1 cellular context compared by ENCODE assay signal in the genomic region with DNA sequence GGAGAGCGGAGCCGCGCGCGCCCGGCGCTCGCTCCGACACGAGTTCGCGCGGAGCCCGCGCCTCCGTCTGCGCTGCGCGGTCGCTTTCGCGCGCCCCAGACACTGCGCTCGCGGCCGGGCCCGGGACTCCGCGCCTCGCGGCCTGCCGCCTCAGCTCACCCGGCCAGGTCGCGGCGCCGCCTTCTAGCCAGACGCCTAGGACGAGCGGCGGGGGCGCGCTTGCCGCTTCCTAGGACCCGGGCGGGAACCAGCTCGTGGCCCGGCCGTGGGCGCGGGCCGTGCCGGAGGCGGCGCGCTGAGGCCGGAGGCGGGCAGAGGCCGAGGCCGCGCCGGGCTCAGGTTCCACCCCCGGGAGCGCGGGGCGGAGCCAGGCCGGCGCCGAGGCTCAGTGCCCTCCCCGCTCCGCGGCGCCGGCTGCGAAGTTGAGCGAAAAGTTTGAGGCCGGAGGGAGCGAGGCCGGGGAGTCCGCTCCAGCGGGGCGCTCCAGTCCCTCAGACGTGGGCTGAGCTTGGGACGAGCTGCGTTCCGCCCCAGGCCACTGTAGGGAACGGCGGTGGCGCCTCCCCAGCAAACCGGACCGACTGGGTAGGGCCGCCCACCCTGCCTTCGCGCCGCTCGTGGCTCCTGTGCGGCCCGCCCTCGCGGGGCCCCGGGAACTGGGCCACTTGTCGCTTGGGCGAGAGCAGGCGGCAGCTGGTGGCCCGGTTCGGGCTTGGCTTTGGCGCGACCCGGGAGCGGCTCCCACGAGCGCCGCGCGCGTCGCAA.
A peak's percentile ranks its signal among the peaks of the same experiment; 100 is the strongest.
TF ChIP-seq lines count a peak whose summit lies in the region.

Gene SPHK1, plus strand, starts transcription at position 388 of the 765 bp plus-strand sequence. CDS start 1,036 bp downstream, outside the sequence.

TF ChIP-seq in HepG2, 621 proteins besides CTCF, POLR2A, EP300 and RAD21 (continued from another document and continues in another):
- 0 out of 2 replicates have a peak, but pooled peaks have one; percentile 25 for TF ChIP-seq SMYD3 (CRISPR knock-in tag; IDR thresholded peaks at IDR 0.05)
- 0 out of 2 replicates have a peak, but pooled peaks have one; percentile 19 for TF ChIP-seq NAIF1 (CRISPR knock-in tag; IDR thresholded peaks at IDR 0.05; ENCODE audit: borderline replicate concordance)
- TF ChIP-seq SRSF4 (IDR thresholded peaks at IDR 0.05; ENCODE audit: low read depth, low read length, poor library complexity, severe bottlenecking) = peak; percentile 49
- peak; percentile 78 for TF ChIP-seq UBTF (CRISPR knock-in tag; IDR thresholded peaks at IDR 0.05)
- peak; percentile 62 for TF ChIP-seq SAP130 (CRISPR knock-in tag; IDR thresholded peaks at IDR 0.05; ENCODE audit: low read depth)
- TF ChIP-seq MED1 (CRISPR knock-in tag; IDR thresholded peaks at IDR 0.05) = peak; percentile 34; the same call in 1 of the 2 replicates
- TF ChIP-seq POLR2AphosphoS5 (IDR thresholded peaks at IDR 0.05; ENCODE audit: low read depth, low read length) = peak; percentile 74
- TF ChIP-seq ZNF773 (CRISPR knock-in tag; IDR thresholded peaks at IDR 0.05; ENCODE audit: borderline replicate concordance) = peak; percentile 85; the same call in 1 of the 2 replicates
- peak; percentile 17; the same call in 1 of the 2 replicates for TF ChIP-seq CSRNP1 (CRISPR knock-in tag; IDR thresholded peaks at IDR 0.05)
- TF ChIP-seq ZNF841 (CRISPR knock-in tag; IDR thresholded peaks at IDR 0.05; ENCODE audit: borderline replicate concordance) = peak; percentile 80; the same call in 1 of the 2 replicates
- TF ChIP-seq FOXA3 (CRISPR knock-in tag; IDR thresholded peaks at IDR 0.05) = 0 out of 2 replicates have a peak, but pooled peaks have one; percentile 34
- peak; percentile 29; the same call in 1 of the 2 replicates for TF ChIP-seq ZNF33B (CRISPR knock-in tag; IDR thresholded peaks at IDR 0.05)
- TF ChIP-seq, protein P1, sequence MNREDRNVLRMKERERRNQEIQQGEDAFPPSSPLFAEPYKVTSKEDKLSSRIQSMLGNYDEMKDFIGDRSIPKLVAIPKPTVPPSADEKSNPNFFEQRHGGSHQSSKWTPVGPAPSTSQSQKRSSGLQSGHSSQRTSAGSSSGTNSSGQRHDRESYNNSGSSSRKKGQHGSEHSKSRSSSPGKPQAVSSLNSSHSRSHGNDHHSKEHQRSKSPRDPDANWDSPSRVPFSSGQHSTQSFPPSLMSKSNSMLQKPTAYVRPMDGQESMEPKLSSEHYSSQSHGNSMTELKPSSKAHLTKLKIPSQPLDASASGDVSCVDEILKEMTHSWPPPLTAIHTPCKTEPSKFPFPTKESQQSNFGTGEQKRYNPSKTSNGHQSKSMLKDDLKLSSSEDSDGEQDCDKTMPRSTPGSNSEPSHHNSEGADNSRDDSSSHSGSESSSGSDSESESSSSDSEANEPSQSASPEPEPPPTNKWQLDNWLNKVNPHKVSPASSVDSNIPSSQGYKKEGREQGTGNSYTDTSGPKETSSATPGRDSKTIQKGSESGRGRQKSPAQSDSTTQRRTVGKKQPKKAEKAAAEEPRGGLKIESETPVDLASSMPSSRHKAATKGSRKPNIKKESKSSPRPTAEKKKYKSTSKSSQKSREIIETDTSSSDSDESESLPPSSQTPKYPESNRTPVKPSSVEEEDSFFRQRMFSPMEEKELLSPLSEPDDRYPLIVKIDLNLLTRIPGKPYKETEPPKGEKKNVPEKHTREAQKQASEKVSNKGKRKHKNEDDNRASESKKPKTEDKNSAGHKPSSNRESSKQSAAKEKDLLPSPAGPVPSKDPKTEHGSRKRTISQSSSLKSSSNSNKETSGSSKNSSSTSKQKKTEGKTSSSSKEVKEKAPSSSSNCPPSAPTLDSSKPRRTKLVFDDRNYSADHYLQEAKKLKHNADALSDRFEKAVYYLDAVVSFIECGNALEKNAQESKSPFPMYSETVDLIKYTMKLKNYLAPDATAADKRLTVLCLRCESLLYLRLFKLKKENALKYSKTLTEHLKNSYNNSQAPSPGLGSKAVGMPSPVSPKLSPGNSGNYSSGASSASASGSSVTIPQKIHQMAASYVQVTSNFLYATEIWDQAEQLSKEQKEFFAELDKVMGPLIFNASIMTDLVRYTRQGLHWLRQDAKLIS (CRISPR knock-in tag; IDR thresholded peaks at IDR 0.05) = peak; percentile 65; the same call in 1 of the 2 replicates
- TF ChIP-seq CBFB (CRISPR knock-in tag; IDR thresholded peaks at IDR 0.05) = 0 out of 2 replicates have a peak, but pooled peaks have one; percentile 18
- peak; percentile 45; the same call in 1 of the 2 replicates for TF ChIP-seq MAZ (IDR thresholded peaks at IDR 0.05; ENCODE audit: borderline replicate concordance, low read depth, low read length)
- peak; percentile 60 for TF ChIP-seq MAZ (CRISPR knock-in tag; IDR thresholded peaks at IDR 0.05; ENCODE audit: low read depth)
- TF ChIP-seq SIN3A (IDR thresholded peaks at IDR 0.05; ENCODE audit: borderline replicate concordance, low read depth, low read length) = 0 out of 2 replicates have a peak, but pooled peaks have one; percentile 67
- TF ChIP-seq, protein P2, sequence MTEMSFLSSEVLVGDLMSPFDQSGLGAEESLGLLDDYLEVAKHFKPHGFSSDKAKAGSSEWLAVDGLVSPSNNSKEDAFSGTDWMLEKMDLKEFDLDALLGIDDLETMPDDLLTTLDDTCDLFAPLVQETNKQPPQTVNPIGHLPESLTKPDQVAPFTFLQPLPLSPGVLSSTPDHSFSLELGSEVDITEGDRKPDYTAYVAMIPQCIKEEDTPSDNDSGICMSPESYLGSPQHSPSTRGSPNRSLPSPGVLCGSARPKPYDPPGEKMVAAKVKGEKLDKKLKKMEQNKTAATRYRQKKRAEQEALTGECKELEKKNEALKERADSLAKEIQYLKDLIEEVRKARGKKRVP (CRISPR knock-in tag; IDR thresholded peaks at IDR 0.05) = peak in 1 of 2 experiments; percentile 37; a peak in 1 of 4 replicates
- no peak for TF ChIP-seq CHD4 (IDR thresholded peaks at IDR 0.05; ENCODE audit: borderline replicate concordance, low read length)
- peak; percentile 49 for TF ChIP-seq GABPB1 (CRISPR knock-in tag; IDR thresholded peaks at IDR 0.05)
- TF ChIP-seq, protein P3, sequence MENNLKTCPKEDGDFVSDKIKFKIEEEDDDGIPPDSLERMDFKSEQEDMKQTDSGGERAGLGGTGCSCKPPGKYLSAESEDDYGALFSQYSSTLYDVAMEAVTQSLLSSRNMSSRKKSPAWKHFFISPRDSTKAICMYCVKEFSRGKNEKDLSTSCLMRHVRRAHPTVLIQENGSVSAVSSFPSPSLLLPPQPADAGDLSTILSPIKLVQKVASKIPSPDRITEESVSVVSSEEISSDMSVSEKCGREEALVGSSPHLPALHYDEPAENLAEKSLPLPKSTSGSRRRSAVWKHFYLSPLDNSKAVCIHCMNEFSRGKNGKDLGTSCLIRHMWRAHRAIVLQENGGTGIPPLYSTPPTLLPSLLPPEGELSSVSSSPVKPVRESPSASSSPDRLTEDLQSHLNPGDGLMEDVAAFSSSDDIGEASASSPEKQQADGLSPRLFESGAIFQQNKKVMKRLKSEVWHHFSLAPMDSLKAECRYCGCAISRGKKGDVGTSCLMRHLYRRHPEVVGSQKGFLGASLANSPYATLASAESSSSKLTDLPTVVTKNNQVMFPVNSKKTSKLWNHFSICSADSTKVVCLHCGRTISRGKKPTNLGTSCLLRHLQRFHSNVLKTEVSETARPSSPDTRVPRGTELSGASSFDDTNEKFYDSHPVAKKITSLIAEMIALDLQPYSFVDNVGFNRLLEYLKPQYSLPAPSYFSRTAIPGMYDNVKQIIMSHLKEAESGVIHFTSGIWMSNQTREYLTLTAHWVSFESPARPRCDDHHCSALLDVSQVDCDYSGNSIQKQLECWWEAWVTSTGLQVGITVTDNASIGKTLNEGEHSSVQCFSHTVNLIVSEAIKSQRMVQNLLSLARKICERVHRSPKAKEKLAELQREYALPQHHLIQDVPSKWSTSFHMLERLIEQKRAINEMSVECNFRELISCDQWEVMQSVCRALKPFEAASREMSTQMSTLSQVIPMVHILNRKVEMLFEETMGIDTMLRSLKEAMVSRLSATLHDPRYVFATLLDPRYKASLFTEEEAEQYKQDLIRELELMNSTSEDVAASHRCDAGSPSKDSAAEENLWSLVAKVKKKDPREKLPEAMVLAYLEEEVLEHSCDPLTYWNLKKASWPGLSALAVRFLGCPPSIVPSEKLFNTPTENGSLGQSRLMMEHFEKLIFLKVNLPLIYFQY (CRISPR knock-in tag; IDR thresholded peaks at IDR 0.05; ENCODE audit: borderline replicate concordance) = peak; percentile 21; the same call in 1 of the 2 replicates
- peak; percentile 66; the same call in 1 of the 2 replicates for TF ChIP-seq SNAI1 (CRISPR knock-in tag; IDR thresholded peaks at IDR 0.05; ENCODE audit: borderline replicate concordance)
- 0 out of 2 replicates have a peak, but pooled peaks have one; percentile 48 for TF ChIP-seq ZBTB7B (CRISPR knock-in tag; IDR thresholded peaks at IDR 0.05)
- TF ChIP-seq SOX6 (IDR thresholded peaks at IDR 0.05) = no peak
- no peak for TF ChIP-seq SOX6 (CRISPR knock-in tag; IDR thresholded peaks at IDR 0.05)
- TF ChIP-seq MIXL1 (CRISPR knock-in tag; IDR thresholded peaks at IDR 0.05) = peak; percentile 41; the same call in 1 of the 2 replicates
- TF ChIP-seq, protein P4, sequence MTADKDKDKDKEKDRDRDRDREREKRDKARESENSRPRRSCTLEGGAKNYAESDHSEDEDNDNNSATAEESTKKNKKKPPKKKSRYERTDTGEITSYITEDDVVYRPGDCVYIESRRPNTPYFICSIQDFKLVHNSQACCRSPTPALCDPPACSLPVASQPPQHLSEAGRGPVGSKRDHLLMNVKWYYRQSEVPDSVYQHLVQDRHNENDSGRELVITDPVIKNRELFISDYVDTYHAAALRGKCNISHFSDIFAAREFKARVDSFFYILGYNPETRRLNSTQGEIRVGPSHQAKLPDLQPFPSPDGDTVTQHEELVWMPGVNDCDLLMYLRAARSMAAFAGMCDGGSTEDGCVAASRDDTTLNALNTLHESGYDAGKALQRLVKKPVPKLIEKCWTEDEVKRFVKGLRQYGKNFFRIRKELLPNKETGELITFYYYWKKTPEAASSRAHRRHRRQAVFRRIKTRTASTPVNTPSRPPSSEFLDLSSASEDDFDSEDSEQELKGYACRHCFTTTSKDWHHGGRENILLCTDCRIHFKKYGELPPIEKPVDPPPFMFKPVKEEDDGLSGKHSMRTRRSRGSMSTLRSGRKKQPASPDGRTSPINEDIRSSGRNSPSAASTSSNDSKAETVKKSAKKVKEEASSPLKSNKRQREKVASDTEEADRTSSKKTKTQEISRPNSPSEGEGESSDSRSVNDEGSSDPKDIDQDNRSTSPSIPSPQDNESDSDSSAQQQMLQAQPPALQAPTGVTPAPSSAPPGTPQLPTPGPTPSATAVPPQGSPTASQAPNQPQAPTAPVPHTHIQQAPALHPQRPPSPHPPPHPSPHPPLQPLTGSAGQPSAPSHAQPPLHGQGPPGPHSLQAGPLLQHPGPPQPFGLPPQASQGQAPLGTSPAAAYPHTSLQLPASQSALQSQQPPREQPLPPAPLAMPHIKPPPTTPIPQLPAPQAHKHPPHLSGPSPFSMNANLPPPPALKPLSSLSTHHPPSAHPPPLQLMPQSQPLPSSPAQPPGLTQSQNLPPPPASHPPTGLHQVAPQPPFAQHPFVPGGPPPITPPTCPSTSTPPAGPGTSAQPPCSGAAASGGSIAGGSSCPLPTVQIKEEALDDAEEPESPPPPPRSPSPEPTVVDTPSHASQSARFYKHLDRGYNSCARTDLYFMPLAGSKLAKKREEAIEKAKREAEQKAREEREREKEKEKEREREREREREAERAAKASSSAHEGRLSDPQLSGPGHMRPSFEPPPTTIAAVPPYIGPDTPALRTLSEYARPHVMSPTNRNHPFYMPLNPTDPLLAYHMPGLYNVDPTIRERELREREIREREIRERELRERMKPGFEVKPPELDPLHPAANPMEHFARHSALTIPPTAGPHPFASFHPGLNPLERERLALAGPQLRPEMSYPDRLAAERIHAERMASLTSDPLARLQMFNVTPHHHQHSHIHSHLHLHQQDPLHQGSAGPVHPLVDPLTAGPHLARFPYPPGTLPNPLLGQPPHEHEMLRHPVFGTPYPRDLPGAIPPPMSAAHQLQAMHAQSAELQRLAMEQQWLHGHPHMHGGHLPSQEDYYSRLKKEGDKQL (CRISPR knock-in tag; IDR thresholded peaks at IDR 0.05; ENCODE audit: low read depth) = peak; percentile 56
- TF ChIP-seq POLR2G (IDR thresholded peaks at IDR 0.05; ENCODE audit: low read depth, low read length) = peak; percentile 80
- peak; percentile 76 for TF ChIP-seq CCDC6 (CRISPR knock-in tag; IDR thresholded peaks at IDR 0.05)
